ENCODE assay signal across 8 cellular contexts in genomic region chrX:155027509-155028066, GRCh38. TPM values are rescaled to one million over a fixed set of nuclear protein-coding genes. Genes with fewer than 3 reads are reported as not detected.
DNase-seq lines count a peak whose midpoint lies in the region; ATAC-seq and TF ChIP-seq lines count a peak whose summit lies in the region.

No MANE protein-coding gene starts in this region.

- H3K4me1 Mint-ChIP-seq in CD14-positive monocyte = peaks cover 8% of the 10 kb centered on the region
- H3K4me1 Mint-ChIP-seq in dendritic cell treated with granulocyte-macrophage colony-stimulating factor and Interleukin-4, amounts not matched to agents 40 ng/mL and 50 ng/mL, for 4 days (ENCODE audit: low read depth) = peaks cover 25% of the 10 kb centered on the region

- POLR2A ChIA-PET in HEK293 (lab: Yijun Ruan, JAX) = interaction anchor here (0.7 to 1.4 kb wide), 6 partner anchors 9 to 48 kb away, joined by 3 to 5 read pairs (median 4); partner anchors contain the start of gene BRCC3
- POLR2A ChIA-PET in RWPE1 (lab: Yijun Ruan, JAX; ENCODE audit: low non-redundant PET) = interaction anchor here (0.7 kb wide), 1 partner anchor 35 kb away, joined by 3 read pairs; no protein-coding TSS in a partner anchor

- no peak for TF ChIP-seq POLR2A in GM18505 (IDR thresholded peaks at IDR 0.05; ENCODE audit: borderline replicate concordance, extremely low read depth, insufficient read depth, insufficient read length)

- peak overlapping the region; percentile 95 to 97 (median 96) for H3K27ac Mint-ChIP-seq in CD14-positive monocyte
- peak overlapping the region; percentile 85 for H3K27ac Mint-ChIP-seq in dendritic cell treated with granulocyte-macrophage colony-stimulating factor and Interleukin-4, amounts not matched to agents 40 ng/mL and 50 ng/mL, for 4 days

- peaks cover 4 to 5% of the 10 kb centered on the region in 2 donors for H3K36me3 Mint-ChIP-seq in CD14-positive monocyte
- no peaks in the 10 kb centered on the region for H3K36me3 Mint-ChIP-seq in dendritic cell treated with granulocyte-macrophage colony-stimulating factor and Interleukin-4, amounts not matched to agents 40 ng/mL and 50 ng/mL, for 4 days (ENCODE audit: low read depth)

- peak; percentile 31 for DNase-seq in CD14-positive monocyte (ENCODE audit: low spot score)
- DNase-seq in RWPE1 (ENCODE audit: low spot score) = peak; percentile 4
- DNase-seq in lung microvascular endothelial cell (ENCODE audit: low read depth in 2 of 2) = peak; percentile 59 to 91
- peak in 1 of 2 donors; percentile 21 for DNase-seq in tibial artery

- peaks cover 2% of the 10 kb centered on the region; the same call in 1 of the 2 replicates for H3K4me1 ChIP-seq in HEK293 (ENCODE audit: control insufficient read depth, insufficient read depth, low read length)
- H3K4me1 ChIP-seq in tibial artery = peaks cover 0 to 14% (median 0%) of the 10 kb centered on the region in 4 donors

- H3K9me3 ChIP-seq in HEK293 (ENCODE audit: control insufficient read depth, insufficient read depth, low read depth, low read length) (no peaks in the 10 kb centered on the region), tibial artery (no peaks in the 10 kb centered on the region)

- H3K36me3 ChIP-seq in HEK293 (ENCODE audit: control insufficient read depth in 2 of 2, insufficient read depth in 1 of 2, low read length in 2 of 2) = no peaks in the 10 kb centered on the region; a peak in 1 of 3 replicates
- no peaks in the 10 kb centered on the region for H3K36me3 ChIP-seq in tibial artery

- TF ChIP-seq CTCF in CD14-positive monocyte (IDR thresholded peaks at IDR 0.05) = no peak
- TF ChIP-seq CTCF in HEK293 (tag by site-specific recombination; IDR thresholded peaks at IDR 0.05) = no peak
- no peak for TF ChIP-seq CTCF in RWPE1 (conservative IDR thresholded peaks at IDR 0.05; ENCODE audit: low read depth)
- TF ChIP-seq CTCF in tibial artery (IDR thresholded peaks at IDR 0.05) = no peak

- H3K27ac ChIP-seq in HEK293 (ENCODE audit: extremely low read depth, low read depth, low read length) (peak overlapping the region; percentile 99), RWPE1 (peak overlapping the region; percentile 96), tibial artery (peak overlapping the region; percentile 95)

- peak overlapping the region; percentile 76 to 82 for H3K4me3 Mint-ChIP-seq in CD14-positive monocyte
- peak overlapping the region; percentile 74 for H3K4me3 Mint-ChIP-seq in dendritic cell treated with granulocyte-macrophage colony-stimulating factor and Interleukin-4, amounts not matched to agents 40 ng/mL and 50 ng/mL, for 4 days

- intact Hi-C loops in CD14-positive monocyte (cut with micrococcal nuclease) = loop anchor here (5.0 kb wide), 1 partner anchor 45 kb away; the partner anchor contains the start of genes BRCC3 (in 2 of the 2), CMC4 (in 2 of the 2) and MTCP1 (in 2 of the 2)
- intact Hi-C loops in dendritic cell treated with granulocyte-macrophage colony-stimulating factor and Interleukin-4, amounts not matched to agents 40 ng/mL and 50 ng/mL, for 4 days (cut with micrococcal nuclease) = no loop called here
- intact Hi-C loops in tibial artery (cut with DNase I; ENCODE audit: low total_unique reads) = no loop called here

- CTCF ChIA-PET in HEK293 (lab: Yijun Ruan, JAX) = interaction anchor here (0.6 to 2.5 kb wide), 3 partner anchors 21 to 30 kb away, joined by 4 to 6 read pairs (median 4); no protein-coding TSS in a partner anchor
- CTCF ChIA-PET in RWPE1 (lab: Yijun Ruan, JAX) = no interaction called here

- peaks cover 0 to 3% (median 0%) of the 10 kb centered on the region in 3 donors for H3K27me3 Mint-ChIP-seq in CD14-positive monocyte (ENCODE audit: low read depth in 3 of 3)
- H3K27me3 Mint-ChIP-seq in dendritic cell treated with granulocyte-macrophage colony-stimulating factor and Interleukin-4, amounts not matched to agents 40 ng/mL and 50 ng/mL, for 4 days = no peaks in the 10 kb centered on the region

- H3K4me3 ChIP-seq in HEK293 (ENCODE audit: low read depth, low read length) (peak overlapping the region; percentile 72), tibial artery (peak overlapping the region; percentile 69 to 77)

- H3K27me3 ChIP-seq in tibial artery = no peaks in the 10 kb centered on the region

- no peak for ATAC-seq in HG02678 (IDR thresholded peaks at IDR 0.05; ENCODE audit: unreplicated experiment)
- no peak for ATAC-seq in GM18505 (IDR thresholded peaks at IDR 0.05; ENCODE audit: unreplicated experiment)

- H3K9me3 Mint-ChIP-seq in CD14-positive monocyte = peaks cover 0 to 10% (median 0%) of the 10 kb centered on the region in 7 donors
- H3K9me3 Mint-ChIP-seq in dendritic cell treated with granulocyte-macrophage colony-stimulating factor and Interleukin-4, amounts not matched to agents 40 ng/mL and 50 ng/mL, for 4 days = no peaks in the 10 kb centered on the region

TF ChIP-seq in HEK293, 187 proteins besides CTCF, POLR2A, EP300 and RAD21:
- TF ChIP-seq ZNF501 (tag by site-specific recombination; IDR thresholded peaks at IDR 0.05) (0 out of 2 replicates have a peak, but pooled peaks have one; percentile 3), ZNF549 (tag by site-specific recombination; IDR thresholded peaks at IDR 0.05) (no peak), SP7 (tag by site-specific recombination; IDR thresholded peaks at IDR 0.05) (peak; percentile 1), FEZF1 (tag by site-specific recombination; IDR thresholded peaks at IDR 0.05) (0 out of 2 replicates have a peak, but pooled peaks have one; percentile 72)
- TF ChIP-seq, protein P1, sequence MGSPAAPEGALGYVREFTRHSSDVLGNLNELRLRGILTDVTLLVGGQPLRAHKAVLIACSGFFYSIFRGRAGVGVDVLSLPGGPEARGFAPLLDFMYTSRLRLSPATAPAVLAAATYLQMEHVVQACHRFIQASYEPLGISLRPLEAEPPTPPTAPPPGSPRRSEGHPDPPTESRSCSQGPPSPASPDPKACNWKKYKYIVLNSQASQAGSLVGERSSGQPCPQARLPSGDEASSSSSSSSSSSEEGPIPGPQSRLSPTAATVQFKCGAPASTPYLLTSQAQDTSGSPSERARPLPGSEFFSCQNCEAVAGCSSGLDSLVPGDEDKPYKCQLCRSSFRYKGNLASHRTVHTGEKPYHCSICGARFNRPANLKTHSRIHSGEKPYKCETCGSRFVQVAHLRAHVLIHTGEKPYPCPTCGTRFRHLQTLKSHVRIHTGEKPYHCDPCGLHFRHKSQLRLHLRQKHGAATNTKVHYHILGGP (tag by site-specific recombination; IDR thresholded peaks at IDR 0.05) = no peak

RNA-seq across cellular contexts. Expression of gene FUNDC2, which starts 0.9 kb away (rescaled TPM):
- 100 to 1,000 TPM; 148 to 166 TPM for polyA plus RNA-seq in CD14-positive monocyte
- total RNA-seq in lung microvascular endothelial cell = 27.5 and 57.7 TPM in 2 replicates

RNA-seq across cellular contexts. Expression of gene F8, which starts 5.1 kb away (rescaled TPM):
- polyA plus RNA-seq in CD14-positive monocyte = 1 to 10 TPM; 4.3 to 4.5 TPM
- total RNA-seq in lung microvascular endothelial cell = 3.7 and 20.8 TPM in 2 replicates

RNA-seq across cellular contexts. Expression of gene CMC4, which starts 43.3 kb away (rescaled TPM):
- polyA plus RNA-seq in CD14-positive monocyte = 10 to 100 TPM; 10.1 to 11.1 TPM
- 6.3 and 13.3 TPM in 2 replicates for total RNA-seq in lung microvascular endothelial cell

RNA-seq across cellular contexts. Expression of gene MTCP1, which starts 43.3 kb away (rescaled TPM):
- 10 to 100 TPM; 14.8 to 23.3 TPM for polyA plus RNA-seq in CD14-positive monocyte
- total RNA-seq in lung microvascular endothelial cell = 16.6 and 17.5 TPM in 2 replicates

RNA-seq across cellular contexts. Expression of gene BRCC3, which starts 43.7 kb away (rescaled TPM):
- 10 to 100 TPM in 1 of 2 donors, 1 to 10 TPM in 1; 10.0 to 21.7 TPM for polyA plus RNA-seq in CD14-positive monocyte
- 8.5 and 9.4 TPM in 2 replicates for total RNA-seq in lung microvascular endothelial cell

Comparison
In these comparisons a context has a peak if more than half of its experiments do, and no peak if none do; other contexts are left out.
1. intact Hi-C loops: an anchor here in CD14-positive monocyte (5.0 kb wide); none called in dendritic cell treated with granulocyte-macrophage colony-stimulating factor and Interleukin-4, amounts not matched to agents 40 ng/mL and 50 ng/mL, for 4 days and tibial artery.